1 cellular context compared by ENCODE assay signal in the genomic region with DNA sequence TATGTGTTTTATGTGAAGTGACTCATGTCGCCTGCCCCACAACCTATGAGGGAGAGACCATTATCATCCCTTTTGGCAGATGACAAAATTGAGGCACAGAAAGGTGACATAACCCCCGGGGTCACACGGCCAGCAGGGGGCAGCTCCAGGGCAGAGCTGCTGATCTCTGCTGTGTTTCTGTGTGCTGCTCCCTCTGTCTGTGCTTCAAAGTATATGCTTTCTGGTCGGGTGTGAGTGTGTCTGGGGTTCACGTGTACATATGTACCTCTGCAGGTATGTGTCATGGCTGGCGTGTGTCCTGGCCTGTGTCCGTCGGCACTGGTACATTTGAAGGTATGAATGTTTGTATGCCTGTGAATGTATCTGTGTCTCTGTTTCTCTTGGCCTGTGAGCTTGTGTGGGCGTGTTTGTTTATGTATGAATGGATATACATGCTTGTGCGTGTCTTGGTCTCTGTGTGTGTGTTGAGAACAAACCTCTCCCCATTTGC.
TF ChIP-seq lines count a peak whose summit lies in the region.

No MANE protein-coding gene starts in this region.

TF ChIP-seq in GM23338, 12 proteins besides CTCF, POLR2A, EP300 and RAD21 (continued from another document):
- TF ChIP-seq, protein P1, sequence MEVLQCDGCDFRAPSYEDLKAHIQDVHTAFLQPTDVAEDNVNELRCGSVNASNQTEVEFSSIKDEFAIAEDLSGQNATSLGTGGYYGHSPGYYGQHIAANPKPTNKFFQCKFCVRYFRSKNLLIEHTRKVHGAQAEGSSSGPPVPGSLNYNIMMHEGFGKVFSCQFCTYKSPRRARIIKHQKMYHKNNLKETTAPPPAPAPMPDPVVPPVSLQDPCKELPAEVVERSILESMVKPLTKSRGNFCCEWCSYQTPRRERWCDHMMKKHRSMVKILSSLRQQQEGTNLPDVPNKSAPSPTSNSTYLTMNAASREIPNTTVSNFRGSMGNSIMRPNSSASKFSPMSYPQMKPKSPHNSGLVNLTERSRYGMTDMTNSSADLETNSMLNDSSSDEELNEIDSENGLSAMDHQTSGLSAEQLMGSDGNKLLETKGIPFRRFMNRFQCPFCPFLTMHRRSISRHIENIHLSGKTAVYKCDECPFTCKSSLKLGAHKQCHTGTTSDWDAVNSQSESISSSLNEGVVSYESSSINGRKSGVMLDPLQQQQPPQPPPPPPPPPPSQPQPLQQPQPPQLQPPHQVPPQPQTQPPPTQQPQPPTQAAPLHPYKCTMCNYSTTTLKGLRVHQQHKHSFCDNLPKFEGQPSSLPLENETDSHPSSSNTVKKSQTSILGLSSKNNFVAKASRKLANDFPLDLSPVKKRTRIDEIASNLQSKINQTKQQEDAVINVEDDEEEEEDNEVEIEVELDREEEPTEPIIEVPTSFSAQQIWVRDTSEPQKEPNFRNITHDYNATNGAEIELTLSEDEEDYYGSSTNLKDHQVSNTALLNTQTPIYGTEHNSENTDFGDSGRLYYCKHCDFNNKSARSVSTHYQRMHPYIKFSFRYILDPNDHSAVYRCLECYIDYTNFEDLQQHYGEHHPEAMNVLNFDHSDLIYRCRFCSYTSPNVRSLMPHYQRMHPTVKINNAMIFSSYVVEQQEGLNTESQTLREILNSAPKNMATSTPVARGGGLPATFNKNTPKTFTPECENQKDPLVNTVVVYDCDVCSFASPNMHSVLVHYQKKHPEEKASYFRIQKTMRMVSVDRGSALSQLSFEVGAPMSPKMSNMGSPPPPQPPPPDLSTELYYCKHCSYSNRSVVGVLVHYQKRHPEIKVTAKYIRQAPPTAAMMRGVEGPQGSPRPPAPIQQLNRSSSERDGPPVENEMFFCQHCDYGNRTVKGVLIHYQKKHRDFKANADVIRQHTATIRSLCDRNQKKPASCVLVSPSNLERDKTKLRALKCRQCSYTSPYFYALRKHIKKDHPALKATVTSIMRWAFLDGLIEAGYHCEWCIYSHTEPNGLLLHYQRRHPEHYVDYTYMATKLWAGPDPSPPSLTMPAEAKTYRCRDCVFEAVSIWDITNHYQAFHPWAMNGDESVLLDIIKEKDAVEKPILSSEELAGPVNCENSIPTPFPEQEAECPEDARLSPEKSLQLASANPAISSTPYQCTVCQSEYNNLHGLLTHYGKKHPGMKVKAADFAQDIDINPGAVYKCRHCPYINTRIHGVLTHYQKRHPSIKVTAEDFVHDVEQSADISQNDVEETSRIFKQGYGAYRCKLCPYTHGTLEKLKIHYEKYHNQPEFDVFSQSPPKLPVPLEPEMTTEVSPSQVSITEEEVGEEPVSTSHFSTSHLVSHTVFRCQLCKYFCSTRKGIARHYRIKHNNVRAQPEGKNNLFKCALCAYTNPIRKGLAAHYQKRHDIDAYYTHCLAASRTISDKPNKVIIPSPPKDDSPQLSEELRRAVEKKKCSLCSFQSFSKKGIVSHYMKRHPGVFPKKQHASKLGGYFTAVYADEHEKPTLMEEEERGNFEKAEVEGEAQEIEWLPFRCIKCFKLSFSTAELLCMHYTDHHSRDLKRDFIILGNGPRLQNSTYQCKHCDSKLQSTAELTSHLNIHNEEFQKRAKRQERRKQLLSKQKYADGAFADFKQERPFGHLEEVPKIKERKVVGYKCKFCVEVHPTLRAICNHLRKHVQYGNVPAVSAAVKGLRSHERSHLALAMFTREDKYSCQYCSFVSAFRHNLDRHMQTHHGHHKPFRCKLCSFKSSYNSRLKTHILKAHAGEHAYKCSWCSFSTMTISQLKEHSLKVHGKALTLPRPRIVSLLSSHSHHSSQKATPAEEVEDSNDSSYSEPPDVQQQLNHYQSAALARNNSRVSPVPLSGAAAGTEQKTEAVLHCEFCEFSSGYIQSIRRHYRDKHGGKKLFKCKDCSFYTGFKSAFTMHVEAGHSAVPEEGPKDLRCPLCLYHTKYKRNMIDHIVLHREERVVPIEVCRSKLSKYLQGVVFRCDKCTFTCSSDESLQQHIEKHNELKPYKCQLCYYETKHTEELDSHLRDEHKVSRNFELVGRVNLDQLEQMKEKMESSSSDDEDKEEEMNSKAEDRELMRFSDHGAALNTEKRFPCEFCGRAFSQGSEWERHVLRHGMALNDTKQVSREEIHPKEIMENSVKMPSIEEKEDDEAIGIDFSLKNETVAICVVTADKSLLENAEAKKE (CRISPR knock-in tag; IDR thresholded peaks at IDR 0.05): no peak
- no peak for TF ChIP-seq ZNF114 (CRISPR knock-in tag; IDR thresholded peaks at IDR 0.05)
- TF ChIP-seq EZH2 (IDR thresholded peaks at IDR 0.05; ENCODE audit: low read depth, unreplicated experiment): no peak
TF ChIP-seq in GM23338: peak in this region for 0.
